ENCODE assay signal across 15 cellular contexts in the genomic region with DNA sequence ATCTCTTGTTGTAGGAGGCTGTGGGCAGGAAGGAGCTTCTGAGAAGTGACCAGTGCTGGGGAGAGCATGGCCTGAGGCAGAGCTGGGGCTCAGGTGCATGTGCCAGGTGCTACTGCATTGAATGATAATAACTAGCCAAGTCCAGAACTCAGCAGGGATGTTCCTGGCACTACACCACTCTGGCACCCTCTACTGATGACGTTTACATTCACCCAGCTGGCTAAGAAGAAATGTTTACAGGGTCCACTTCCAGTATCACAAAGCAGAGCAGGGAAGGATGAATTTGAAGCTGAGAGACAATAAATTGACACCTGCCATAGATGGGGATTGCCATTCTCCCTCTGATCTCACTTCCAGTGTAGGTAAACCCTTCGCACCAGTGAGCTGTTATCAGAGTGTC.
DNase-seq lines count a peak whose midpoint lies in the region; ATAC-seq and TF ChIP-seq lines count a peak whose summit lies in the region.
"Had no signal": no experiment of that assay in that cellular context is flagged by ENCODE, and none has a peak within 500 bp of the region (broad histone marks: within the 10 kb centered on the region; RNA-seq: fewer than 3 reads in every experiment).

No MANE protein-coding gene starts in this region.

- H3K9ac ChIP-seq in liver (ENCODE audit: low read depth in 1 of 2, low read length in 2 of 2), result no peak overlapping the region

- WGBS in liver, result 26% methylated on average over 2 of the region's 2 CpGs

- H3K27me3 Mint-ChIP-seq in HFFc6 (ENCODE audit: insufficient read depth), result no peaks in the 10 kb centered on the region
- peaks cover 10% of the 10 kb centered on the region for H3K27me3 Mint-ChIP-seq in activated CD8-positive, alpha-beta T cell treated with anti-CD3 and anti-CD28 coated beads, Interleukin-2, amount 10 ng/mL, durations not matched to agents 7 days and 5 days (ENCODE audit: low read depth)

- peaks cover 64% of the 10 kb centered on the region for H3K4me1 Mint-ChIP-seq in HFFc6 (ENCODE audit: low read depth)
- no peaks in the 10 kb centered on the region for H3K4me1 Mint-ChIP-seq in activated CD8-positive, alpha-beta T cell treated with anti-CD3 and anti-CD28 coated beads, Interleukin-2, amount 10 ng/mL, durations not matched to agents 7 days and 5 days (ENCODE audit: low read depth)
- H3K4me1 Mint-ChIP-seq: activated CD4-positive, alpha-beta T cell treated with anti-CD3 and anti-CD28 coated beads, Interleukin-2, amount 10 ng/mL, durations not matched to agents 7 days and 5 days had no signal

- H3K4me3 ChIP-seq in liver (ENCODE audit: low read depth in 1 of 3, low read length in 3 of 3), result no peak overlapping the region
- H3K4me3 ChIP-seq: lower lobe of right lung, spleen, thoracic aorta had no signal

- H3K36me3 Mint-ChIP-seq in HFFc6 (ENCODE audit: low read depth), result peaks cover 4% of the 10 kb centered on the region; the same call in 1 of the 2 replicates
- H3K36me3 Mint-ChIP-seq in activated CD8-positive, alpha-beta T cell treated with anti-CD3 and anti-CD28 coated beads, Interleukin-2, amount 10 ng/mL, durations not matched to agents 7 days and 5 days (ENCODE audit: low read depth), result no peaks in the 10 kb centered on the region

- H3K4me3 Mint-ChIP-seq in HFFc6, result peak overlapping the region; percentile 18; the same call in 1 of the 2 replicates
- H3K4me3 Mint-ChIP-seq in activated CD8-positive, alpha-beta T cell treated with anti-CD3 and anti-CD28 coated beads, Interleukin-2, amount 10 ng/mL, durations not matched to agents 7 days and 5 days, result no peak overlapping the region
- H3K4me3 Mint-ChIP-seq: activated CD4-positive, alpha-beta T cell treated with anti-CD3 and anti-CD28 coated beads, Interleukin-2, amount 10 ng/mL, durations not matched to agents 7 days and 5 days; CD4-positive, alpha-beta T cell had no signal

- H3K27me3 ChIP-seq in liver (ENCODE audit: control insufficient read depth in 4 of 4, insufficient read depth in 4 of 4, low read length in 3 of 4), result peaks cover 0 to 7% (median 0%) of the 10 kb centered on the region in 4 donors
- H3K27me3 ChIP-seq: neutrophil had no signal

- DNase-seq in HFFc6 (no peak), NCI-H2196 treated with DMSO at 0.1 percent for 48 hours (lab: John Stamatoyannopoulos, UW; ENCODE audit: unreplicated experiment) (peak; percentile 86), SW480 (ENCODE audit: low spot score) (peak; percentile 45), GM10248 (ENCODE audit: extremely low spot score) (no peak), middle frontal gyrus (ENCODE audit: extremely low spot score, low spot score) (no peak), T1000 (lab: John Stamatoyannopoulos, UW) (no peak)
- DNase-seq in activated CD8-positive, alpha-beta T cell treated with anti-CD3 and anti-CD28 coated beads, Interleukin-2, amount 10 ng/mL, durations not matched to agents 7 days and 5 days, result no peak
- DNase-seq: activated CD4-positive, alpha-beta T cell treated with anti-CD3 and anti-CD28 coated beads, Interleukin-2, amount 10 ng/mL, durations not matched to agents 7 days and 5 days; CD4-positive, alpha-beta T cell; hypothalamus; lower lobe of right lung; spleen had no signal

- TF ChIP-seq RAD21 in liver (IDR thresholded peaks at IDR 0.05), result peak; percentile 36 to 67

- POLR2A ChIA-PET in activated CD8-positive, alpha-beta T cell treated with anti-CD3 and anti-CD28 coated beads, Interleukin-2, amount 10 ng/mL, durations not matched to agents 7 days and 5 days (lab: Charles Lee), result no interaction called here
- POLR2A ChIA-PET in GM10248 (lab: Yijun Ruan, JAX), result no interaction called here

- CTCF ChIA-PET in activated CD8-positive, alpha-beta T cell treated with anti-CD3 and anti-CD28 coated beads, Interleukin-2, amount 10 ng/mL, durations not matched to agents 7 days and 5 days (lab: Charles Lee), result no interaction called here
- CTCF ChIA-PET in GM10248 (lab: Yijun Ruan, JAX), result interaction anchor here (0.8 kb wide), 1 partner anchor 13 kb away, joined by 3 read pairs; no protein-coding TSS in a partner anchor

- H3K36me3 ChIP-seq in liver (ENCODE audit: control insufficient read depth in 4 of 4, insufficient read depth in 3 of 4, low read depth in 1 of 4, low read length in 3 of 4), result no peaks in the 10 kb centered on the region
- H3K36me3 ChIP-seq: lower lobe of right lung, neutrophil, spleen, thoracic aorta had no signal

- no peak overlapping the region for H3K27ac ChIP-seq in liver (ENCODE audit: low read depth in 1 of 2, low read length in 2 of 2)
- H3K27ac ChIP-seq: lower lobe of right lung, neutrophil, spleen, thoracic aorta had no signal

- TF ChIP-seq CTCF in HFFc6 (IDR thresholded peaks at IDR 0.05) (no peak; the same call in 1 of the 2 replicates), liver (IDR thresholded peaks at IDR 0.05; ENCODE audit: low read depth, low read length, missing input control) (no peak), GM10248 (IDR thresholded peaks at IDR 0.05; ENCODE audit: control extremely low read depth, extremely low read depth, low read depth, missing control alignments) (no peak)

- no peaks in the 10 kb centered on the region for H3K9me3 ChIP-seq in liver (ENCODE audit: control insufficient read depth in 4 of 4, low read length in 3 of 4)
- H3K9me3 ChIP-seq: lower lobe of right lung, neutrophil, spleen, thoracic aorta had no signal

- ATAC-seq in activated CD8-positive, alpha-beta T cell treated with anti-CD3 and anti-CD28 coated beads, Interleukin-2, amount 10 ng/mL, durations not matched to agents 7 days and 5 days, result no peak
- ATAC-seq: lower lobe of right lung had no signal

- H3K27ac Mint-ChIP-seq in HFFc6, result peak overlapping the region; percentile 66
- no peak overlapping the region for H3K27ac Mint-ChIP-seq in activated CD8-positive, alpha-beta T cell treated with anti-CD3 and anti-CD28 coated beads, Interleukin-2, amount 10 ng/mL, durations not matched to agents 7 days and 5 days
- H3K27ac Mint-ChIP-seq: activated CD4-positive, alpha-beta T cell treated with anti-CD3 and anti-CD28 coated beads, Interleukin-2, amount 10 ng/mL, durations not matched to agents 7 days and 5 days; CD4-positive, alpha-beta T cell had no signal

- peaks cover 3% of the 10 kb centered on the region; the same call in 1 of the 2 replicates for H3K9me3 Mint-ChIP-seq in HFFc6
- H3K9me3 Mint-ChIP-seq in activated CD8-positive, alpha-beta T cell treated with anti-CD3 and anti-CD28 coated beads, Interleukin-2, amount 10 ng/mL, durations not matched to agents 7 days and 5 days (ENCODE audit: insufficient read depth), result no peaks in the 10 kb centered on the region
- H3K9me3 Mint-ChIP-seq: activated CD4-positive, alpha-beta T cell treated with anti-CD3 and anti-CD28 coated beads, Interleukin-2, amount 10 ng/mL, durations not matched to agents 7 days and 5 days; CD4-positive, alpha-beta T cell had no signal

- peaks cover 0 to 4% (median 0%) of the 10 kb centered on the region in 4 donors for H3K4me1 ChIP-seq in liver (ENCODE audit: control insufficient read depth in 4 of 4, insufficient read depth in 4 of 4, low read length in 3 of 4)
- H3K4me1 ChIP-seq: lower lobe of right lung, spleen had no signal

TF ChIP-seq in liver, 16 proteins besides CTCF, POLR2A, EP300 and RAD21:
- TF ChIP-seq YY1 (IDR thresholded peaks at IDR 0.05) (no peak), TAF1 (conservative IDR thresholded peaks at IDR 0.05) (no peak), GABPA (IDR thresholded peaks at IDR 0.05 in 1 of 2, conservative IDR thresholded peaks at IDR 0.05 in 1 of 2) (no peak), FOXA2 (IDR thresholded peaks at IDR 0.05) (peak; percentile 66), SP1 (IDR thresholded peaks at IDR 0.05) (no peak), HNF4A (conservative IDR thresholded peaks at IDR 0.05) (peak in 1 of 2 donors; percentile 41), NR2F2 (IDR thresholded peaks at IDR 0.05) (no peak), RXRA (IDR thresholded peaks at IDR 0.05) (peak in 1 of 2 donors; percentile 18)
- TF ChIP-seq, protein P1, sequence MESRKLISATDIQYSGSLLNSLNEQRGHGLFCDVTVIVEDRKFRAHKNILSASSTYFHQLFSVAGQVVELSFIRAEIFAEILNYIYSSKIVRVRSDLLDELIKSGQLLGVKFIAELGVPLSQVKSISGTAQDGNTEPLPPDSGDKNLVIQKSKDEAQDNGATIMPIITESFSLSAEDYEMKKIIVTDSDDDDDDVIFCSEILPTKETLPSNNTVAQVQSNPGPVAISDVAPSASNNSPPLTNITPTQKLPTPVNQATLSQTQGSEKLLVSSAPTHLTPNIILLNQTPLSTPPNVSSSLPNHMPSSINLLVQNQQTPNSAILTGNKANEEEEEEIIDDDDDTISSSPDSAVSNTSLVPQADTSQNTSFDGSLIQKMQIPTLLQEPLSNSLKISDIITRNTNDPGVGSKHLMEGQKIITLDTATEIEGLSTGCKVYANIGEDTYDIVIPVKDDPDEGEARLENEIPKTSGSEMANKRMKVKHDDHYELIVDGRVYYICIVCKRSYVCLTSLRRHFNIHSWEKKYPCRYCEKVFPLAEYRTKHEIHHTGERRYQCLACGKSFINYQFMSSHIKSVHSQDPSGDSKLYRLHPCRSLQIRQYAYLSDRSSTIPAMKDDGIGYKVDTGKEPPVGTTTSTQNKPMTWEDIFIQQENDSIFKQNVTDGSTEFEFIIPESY (IDR thresholded peaks at IDR 0.05), result no peak
- TF ChIP-seq, protein P2, sequence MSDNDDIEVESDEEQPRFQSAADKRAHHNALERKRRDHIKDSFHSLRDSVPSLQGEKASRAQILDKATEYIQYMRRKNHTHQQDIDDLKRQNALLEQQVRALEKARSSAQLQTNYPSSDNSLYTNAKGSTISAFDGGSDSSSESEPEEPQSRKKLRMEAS (IDR thresholded peaks at IDR 0.05), result no peak

Comparison
In these comparisons a context has a peak if more than half of its experiments do, and no peak if none do; other contexts are left out.
1. DNase-seq: peak in NCI-H2196 treated with DMSO at 0.1 percent for 48 hours (single experiment) and SW480 (single experiment); none in HFFc6 (single experiment), activated CD8-positive, alpha-beta T cell treated with anti-CD3 and anti-CD28 coated beads, Interleukin-2, amount 10 ng/mL, durations not matched to agents 7 days and 5 days (single experiment), GM10248 (single experiment), middle frontal gyrus (single experiment) and T1000 (single experiment).